1 cellular context compared by ENCODE assay signal in genomic region chr6:131349199-131349598, GRCh38.
TF ChIP-seq lines count a peak whose summit lies in the region.

No MANE protein-coding gene starts in this region.

TF ChIP-seq in GM23338, 12 proteins besides CTCF, POLR2A, EP300 and RAD21 (continued from another document):
- TF ChIP-seq, protein P1, sequence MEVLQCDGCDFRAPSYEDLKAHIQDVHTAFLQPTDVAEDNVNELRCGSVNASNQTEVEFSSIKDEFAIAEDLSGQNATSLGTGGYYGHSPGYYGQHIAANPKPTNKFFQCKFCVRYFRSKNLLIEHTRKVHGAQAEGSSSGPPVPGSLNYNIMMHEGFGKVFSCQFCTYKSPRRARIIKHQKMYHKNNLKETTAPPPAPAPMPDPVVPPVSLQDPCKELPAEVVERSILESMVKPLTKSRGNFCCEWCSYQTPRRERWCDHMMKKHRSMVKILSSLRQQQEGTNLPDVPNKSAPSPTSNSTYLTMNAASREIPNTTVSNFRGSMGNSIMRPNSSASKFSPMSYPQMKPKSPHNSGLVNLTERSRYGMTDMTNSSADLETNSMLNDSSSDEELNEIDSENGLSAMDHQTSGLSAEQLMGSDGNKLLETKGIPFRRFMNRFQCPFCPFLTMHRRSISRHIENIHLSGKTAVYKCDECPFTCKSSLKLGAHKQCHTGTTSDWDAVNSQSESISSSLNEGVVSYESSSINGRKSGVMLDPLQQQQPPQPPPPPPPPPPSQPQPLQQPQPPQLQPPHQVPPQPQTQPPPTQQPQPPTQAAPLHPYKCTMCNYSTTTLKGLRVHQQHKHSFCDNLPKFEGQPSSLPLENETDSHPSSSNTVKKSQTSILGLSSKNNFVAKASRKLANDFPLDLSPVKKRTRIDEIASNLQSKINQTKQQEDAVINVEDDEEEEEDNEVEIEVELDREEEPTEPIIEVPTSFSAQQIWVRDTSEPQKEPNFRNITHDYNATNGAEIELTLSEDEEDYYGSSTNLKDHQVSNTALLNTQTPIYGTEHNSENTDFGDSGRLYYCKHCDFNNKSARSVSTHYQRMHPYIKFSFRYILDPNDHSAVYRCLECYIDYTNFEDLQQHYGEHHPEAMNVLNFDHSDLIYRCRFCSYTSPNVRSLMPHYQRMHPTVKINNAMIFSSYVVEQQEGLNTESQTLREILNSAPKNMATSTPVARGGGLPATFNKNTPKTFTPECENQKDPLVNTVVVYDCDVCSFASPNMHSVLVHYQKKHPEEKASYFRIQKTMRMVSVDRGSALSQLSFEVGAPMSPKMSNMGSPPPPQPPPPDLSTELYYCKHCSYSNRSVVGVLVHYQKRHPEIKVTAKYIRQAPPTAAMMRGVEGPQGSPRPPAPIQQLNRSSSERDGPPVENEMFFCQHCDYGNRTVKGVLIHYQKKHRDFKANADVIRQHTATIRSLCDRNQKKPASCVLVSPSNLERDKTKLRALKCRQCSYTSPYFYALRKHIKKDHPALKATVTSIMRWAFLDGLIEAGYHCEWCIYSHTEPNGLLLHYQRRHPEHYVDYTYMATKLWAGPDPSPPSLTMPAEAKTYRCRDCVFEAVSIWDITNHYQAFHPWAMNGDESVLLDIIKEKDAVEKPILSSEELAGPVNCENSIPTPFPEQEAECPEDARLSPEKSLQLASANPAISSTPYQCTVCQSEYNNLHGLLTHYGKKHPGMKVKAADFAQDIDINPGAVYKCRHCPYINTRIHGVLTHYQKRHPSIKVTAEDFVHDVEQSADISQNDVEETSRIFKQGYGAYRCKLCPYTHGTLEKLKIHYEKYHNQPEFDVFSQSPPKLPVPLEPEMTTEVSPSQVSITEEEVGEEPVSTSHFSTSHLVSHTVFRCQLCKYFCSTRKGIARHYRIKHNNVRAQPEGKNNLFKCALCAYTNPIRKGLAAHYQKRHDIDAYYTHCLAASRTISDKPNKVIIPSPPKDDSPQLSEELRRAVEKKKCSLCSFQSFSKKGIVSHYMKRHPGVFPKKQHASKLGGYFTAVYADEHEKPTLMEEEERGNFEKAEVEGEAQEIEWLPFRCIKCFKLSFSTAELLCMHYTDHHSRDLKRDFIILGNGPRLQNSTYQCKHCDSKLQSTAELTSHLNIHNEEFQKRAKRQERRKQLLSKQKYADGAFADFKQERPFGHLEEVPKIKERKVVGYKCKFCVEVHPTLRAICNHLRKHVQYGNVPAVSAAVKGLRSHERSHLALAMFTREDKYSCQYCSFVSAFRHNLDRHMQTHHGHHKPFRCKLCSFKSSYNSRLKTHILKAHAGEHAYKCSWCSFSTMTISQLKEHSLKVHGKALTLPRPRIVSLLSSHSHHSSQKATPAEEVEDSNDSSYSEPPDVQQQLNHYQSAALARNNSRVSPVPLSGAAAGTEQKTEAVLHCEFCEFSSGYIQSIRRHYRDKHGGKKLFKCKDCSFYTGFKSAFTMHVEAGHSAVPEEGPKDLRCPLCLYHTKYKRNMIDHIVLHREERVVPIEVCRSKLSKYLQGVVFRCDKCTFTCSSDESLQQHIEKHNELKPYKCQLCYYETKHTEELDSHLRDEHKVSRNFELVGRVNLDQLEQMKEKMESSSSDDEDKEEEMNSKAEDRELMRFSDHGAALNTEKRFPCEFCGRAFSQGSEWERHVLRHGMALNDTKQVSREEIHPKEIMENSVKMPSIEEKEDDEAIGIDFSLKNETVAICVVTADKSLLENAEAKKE (CRISPR knock-in tag; IDR thresholded peaks at IDR 0.05) = no peak
- TF ChIP-seq, protein P2, sequence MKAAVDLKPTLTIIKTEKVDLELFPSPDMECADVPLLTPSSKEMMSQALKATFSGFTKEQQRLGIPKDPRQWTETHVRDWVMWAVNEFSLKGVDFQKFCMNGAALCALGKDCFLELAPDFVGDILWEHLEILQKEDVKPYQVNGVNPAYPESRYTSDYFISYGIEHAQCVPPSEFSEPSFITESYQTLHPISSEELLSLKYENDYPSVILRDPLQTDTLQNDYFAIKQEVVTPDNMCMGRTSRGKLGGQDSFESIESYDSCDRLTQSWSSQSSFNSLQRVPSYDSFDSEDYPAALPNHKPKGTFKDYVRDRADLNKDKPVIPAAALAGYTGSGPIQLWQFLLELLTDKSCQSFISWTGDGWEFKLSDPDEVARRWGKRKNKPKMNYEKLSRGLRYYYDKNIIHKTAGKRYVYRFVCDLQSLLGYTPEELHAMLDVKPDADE (IDR thresholded peaks at IDR 0.05) = no peak
- TF ChIP-seq EZH2phosphoT487 (IDR thresholded peaks at IDR 0.05; ENCODE audit: unreplicated experiment) (no peak), REST (IDR thresholded peaks at IDR 0.05; ENCODE audit: unreplicated experiment) (no peak), ZNF331 (CRISPR knock-in tag; IDR thresholded peaks at IDR 0.05; ENCODE audit: low read depth) (no peak), CREB1 (CRISPR knock-in tag; IDR thresholded peaks at IDR 0.05; ENCODE audit: low read depth) (no peak), POLR2AphosphoS5 (IDR thresholded peaks at IDR 0.05; ENCODE audit: low read depth) (no peak), JUNB (IDR thresholded peaks at IDR 0.05; ENCODE audit: unreplicated experiment) (no peak)
